Comparison of ENCODE assay signal across 1 cellular context in genomic region chr9:133149130-133150015, GRCh38.
TF ChIP-seq lines count a peak whose summit lies in the region.

No MANE protein-coding gene starts in this region.

TF ChIP-seq in HepG2, 621 proteins besides CTCF, POLR2A, EP300 and RAD21 (continued from another document and continues in another):
- TF ChIP-seq ZHX1 (CRISPR knock-in tag; IDR thresholded peaks at IDR 0.05; ENCODE audit: low read depth), result 0 out of 2 replicates have a peak, but pooled peaks have one; percentile 18
- TF ChIP-seq BCL6 (CRISPR knock-in tag; IDR thresholded peaks at IDR 0.05), result peak; percentile 48; the same call in 1 of the 2 replicates
- TF ChIP-seq SAFB2 (CRISPR knock-in tag; IDR thresholded peaks at IDR 0.05; ENCODE audit: borderline replicate concordance, low read depth), result no peak
- TF ChIP-seq BRCA1 (CRISPR knock-in tag; IDR thresholded peaks at IDR 0.05), result no peak
- TF ChIP-seq SNAI1 (CRISPR knock-in tag; IDR thresholded peaks at IDR 0.05; ENCODE audit: borderline replicate concordance), result no peak
- TF ChIP-seq ETV5 (CRISPR knock-in tag; IDR thresholded peaks at IDR 0.05; ENCODE audit: borderline replicate concordance), result no peak
- TF ChIP-seq, protein P1, sequence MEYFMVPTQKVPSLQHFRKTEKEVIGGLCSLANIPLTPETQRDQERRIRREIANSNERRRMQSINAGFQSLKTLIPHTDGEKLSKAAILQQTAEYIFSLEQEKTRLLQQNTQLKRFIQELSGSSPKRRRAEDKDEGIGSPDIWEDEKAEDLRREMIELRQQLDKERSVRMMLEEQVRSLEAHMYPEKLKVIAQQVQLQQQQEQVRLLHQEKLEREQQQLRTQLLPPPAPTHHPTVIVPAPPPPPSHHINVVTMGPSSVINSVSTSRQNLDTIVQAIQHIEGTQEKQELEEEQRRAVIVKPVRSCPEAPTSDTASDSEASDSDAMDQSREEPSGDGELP (IDR thresholded peaks at IDR 0.05; ENCODE audit: borderline replicate concordance, low read depth), result peak; percentile 17; the same call in 1 of the 2 replicates
- TF ChIP-seq THYN1 (CRISPR knock-in tag; IDR thresholded peaks at IDR 0.05; ENCODE audit: borderline replicate concordance, low read depth), result no peak
- TF ChIP-seq ZBED4 (CRISPR knock-in tag; IDR thresholded peaks at IDR 0.05; ENCODE audit: borderline replicate concordance), result 0 out of 2 replicates have a peak, but pooled peaks have one; percentile 58
- peak; percentile 96 for TF ChIP-seq PATZ1 (CRISPR knock-in tag; IDR thresholded peaks at IDR 0.05)
- 0 out of 2 replicates have a peak, but pooled peaks have one; percentile 17 for TF ChIP-seq ZNF773 (CRISPR knock-in tag; IDR thresholded peaks at IDR 0.05; ENCODE audit: borderline replicate concordance)
- TF ChIP-seq CBFB (CRISPR knock-in tag; IDR thresholded peaks at IDR 0.05), result 0 out of 2 replicates have a peak, but pooled peaks have one; percentile 46
- peak; percentile 83 for TF ChIP-seq MEIS1 (CRISPR knock-in tag; IDR thresholded peaks at IDR 0.05; ENCODE audit: borderline replicate concordance)
- TF ChIP-seq DNMT3B (CRISPR knock-in tag; conservative IDR thresholded peaks at IDR 0.05), result 0 out of 2 replicates have a peak, but pooled peaks have one; percentile 63
- TF ChIP-seq SOX6 (IDR thresholded peaks at IDR 0.05), result no peak
- peak; percentile 60; the same call in 1 of the 2 replicates for TF ChIP-seq SOX6 (CRISPR knock-in tag; IDR thresholded peaks at IDR 0.05)
- no peak for TF ChIP-seq MTF1 (CRISPR knock-in tag; IDR thresholded peaks at IDR 0.05)
- peak; percentile 49; the same call in 1 of the 2 replicates for TF ChIP-seq TAF1 (CRISPR knock-in tag; IDR thresholded peaks at IDR 0.05)
- TF ChIP-seq, protein P2, sequence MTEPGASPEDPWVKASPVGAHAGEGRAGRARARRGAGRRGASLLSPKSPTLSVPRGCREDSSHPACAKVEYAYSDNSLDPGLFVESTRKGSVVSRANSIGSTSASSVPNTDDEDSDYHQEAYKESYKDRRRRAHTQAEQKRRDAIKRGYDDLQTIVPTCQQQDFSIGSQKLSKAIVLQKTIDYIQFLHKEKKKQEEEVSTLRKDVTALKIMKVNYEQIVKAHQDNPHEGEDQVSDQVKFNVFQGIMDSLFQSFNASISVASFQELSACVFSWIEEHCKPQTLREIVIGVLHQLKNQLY (CRISPR knock-in tag; IDR thresholded peaks at IDR 0.05), result peak; percentile 38; the same call in 1 of the 2 replicates
- TF ChIP-seq, protein P3, sequence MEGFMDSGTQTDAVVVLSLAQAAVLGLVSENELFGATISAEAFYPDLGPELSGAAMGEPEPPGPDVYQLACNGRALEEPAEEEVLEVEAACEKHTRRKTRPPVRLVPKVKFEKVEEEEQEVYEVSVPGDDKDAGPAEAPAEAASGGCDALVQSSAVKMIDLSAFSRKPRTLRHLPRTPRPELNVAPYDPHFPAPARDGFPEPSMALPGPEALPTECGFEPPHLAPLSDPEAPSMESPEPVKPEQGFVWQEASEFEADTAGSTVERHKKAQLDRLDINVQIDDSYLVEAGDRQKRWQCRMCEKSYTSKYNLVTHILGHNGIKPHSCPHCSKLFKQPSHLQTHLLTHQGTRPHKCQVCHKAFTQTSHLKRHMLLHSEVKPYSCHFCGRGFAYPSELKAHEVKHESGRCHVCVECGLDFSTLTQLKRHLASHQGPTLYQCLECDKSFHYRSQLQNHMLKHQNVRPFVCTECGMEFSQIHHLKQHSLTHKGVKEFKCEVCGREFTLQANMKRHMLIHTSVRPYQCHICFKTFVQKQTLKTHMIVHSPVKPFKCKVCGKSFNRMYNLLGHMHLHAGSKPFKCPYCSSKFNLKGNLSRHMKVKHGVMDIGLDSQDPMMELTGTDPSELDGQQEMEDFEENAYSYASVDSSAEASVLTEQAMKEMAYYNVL (CRISPR knock-in tag; IDR thresholded peaks at IDR 0.05; ENCODE audit: borderline replicate concordance), result peak; percentile 67; the same call in 1 of the 2 replicates
- TF ChIP-seq ZFP36 (IDR thresholded peaks at IDR 0.05; ENCODE audit: borderline replicate concordance, low read depth, low read length, partially characterized antibody), result no peak
- 0 out of 2 replicates have a peak, but pooled peaks have one; percentile 49 for TF ChIP-seq ZNF337 (CRISPR knock-in tag; IDR thresholded peaks at IDR 0.05; ENCODE audit: borderline replicate concordance, low read depth)
- TF ChIP-seq NAIF1 (CRISPR knock-in tag; IDR thresholded peaks at IDR 0.05; ENCODE audit: borderline replicate concordance), result no peak
- TF ChIP-seq, protein P4, sequence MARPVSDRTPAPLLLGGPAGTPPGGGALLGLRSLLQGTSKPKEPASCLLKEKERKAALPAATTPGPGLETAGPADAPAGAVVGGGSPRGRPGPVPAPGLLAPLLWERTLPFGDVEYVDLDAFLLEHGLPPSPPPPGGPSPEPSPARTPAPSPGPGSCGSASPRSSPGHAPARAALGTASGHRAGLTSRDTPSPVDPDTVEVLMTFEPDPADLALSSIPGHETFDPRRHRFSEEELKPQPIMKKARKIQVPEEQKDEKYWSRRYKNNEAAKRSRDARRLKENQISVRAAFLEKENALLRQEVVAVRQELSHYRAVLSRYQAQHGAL (CRISPR knock-in tag; IDR thresholded peaks at IDR 0.05; ENCODE audit: not compliant biosample characterization), result no peak
- TF ChIP-seq ZSCAN5A (CRISPR knock-in tag; IDR thresholded peaks at IDR 0.05; ENCODE audit: borderline replicate concordance), result no peak
- peak; percentile 35 for TF ChIP-seq ASH2L (IDR thresholded peaks at IDR 0.05; ENCODE audit: insufficient read length, low read depth, low read length)
- TF ChIP-seq ZNF574 (CRISPR knock-in tag; IDR thresholded peaks at IDR 0.05), result peak; percentile 49; the same call in 1 of the 2 replicates
- TF ChIP-seq, protein P5, sequence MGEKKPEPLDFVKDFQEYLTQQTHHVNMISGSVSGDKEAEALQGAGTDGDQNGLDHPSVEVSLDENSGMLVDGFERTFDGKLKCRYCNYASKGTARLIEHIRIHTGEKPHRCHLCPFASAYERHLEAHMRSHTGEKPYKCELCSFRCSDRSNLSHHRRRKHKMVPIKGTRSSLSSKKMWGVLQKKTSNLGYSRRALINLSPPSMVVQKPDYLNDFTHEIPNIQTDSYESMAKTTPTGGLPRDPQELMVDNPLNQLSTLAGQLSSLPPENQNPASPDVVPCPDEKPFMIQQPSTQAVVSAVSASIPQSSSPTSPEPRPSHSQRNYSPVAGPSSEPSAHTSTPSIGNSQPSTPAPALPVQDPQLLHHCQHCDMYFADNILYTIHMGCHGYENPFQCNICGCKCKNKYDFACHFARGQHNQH (CRISPR knock-in tag; IDR thresholded peaks at IDR 0.05), result peak; percentile 68
- TF ChIP-seq FIP1L1 (IDR thresholded peaks at IDR 0.05; ENCODE audit: borderline replicate concordance, insufficient read depth, low read depth, low read length), result no peak
- peak; percentile 90 for TF ChIP-seq MXD3 (CRISPR knock-in tag; IDR thresholded peaks at IDR 0.05)
- TF ChIP-seq ZFP91 (CRISPR knock-in tag; IDR thresholded peaks at IDR 0.05; ENCODE audit: borderline replicate concordance), result peak; percentile 61; the same call in 1 of the 2 replicates
- no peak for TF ChIP-seq RARG (CRISPR knock-in tag; IDR thresholded peaks at IDR 0.05; ENCODE audit: low read depth)
